In genomic region chr11:32333335-32333991, GRCh38 we compare ENCODE assay signal across 9 cellular contexts.
DNase-seq lines count a peak whose midpoint lies in the region; ATAC-seq and TF ChIP-seq lines count a peak whose summit lies in the region.
"Had no signal": no experiment of that assay in that cellular context is flagged by ENCODE, and none has a peak within 500 bp of the region (broad histone marks: within the 10 kb centered on the region; RNA-seq: fewer than 3 reads in every experiment).

No MANE protein-coding gene starts in this region.

- H3K4me1 Mint-ChIP-seq in activated naive CD4-positive, alpha-beta T cell treated with anti-CD3 and anti-CD28 coated beads, Interleukin-2, amount 50 U/mL, for 24 hours: peaks cover 8% of the 10 kb centered on the region
- H3K4me1 Mint-ChIP-seq in glutamatergic neuron (ENCODE audit: low read depth, unreplicated experiment): peaks cover 1% of the 10 kb centered on the region

- peak; percentile 51 for DNase-seq in CD1c-positive myeloid dendritic cell (ENCODE audit: extremely low spot score)
- peak; percentile 43 for DNase-seq in HuH-7.5 (ENCODE audit: low spot score)
- peak; percentile 70 for DNase-seq in glutamatergic neuron
- DNase-seq in omental fat pad (ENCODE audit: low spot score): peak; percentile 50
- no peak for DNase-seq in COR-L47 (lab: John Stamatoyannopoulos, UW)

- ATAC-seq in omental fat pad (ENCODE audit: low FRiP score) (peak; percentile 20), HG02798 (IDR thresholded peaks at IDR 0.05; ENCODE audit: poor library complexity, unreplicated experiment) (no peak), HG02763 (IDR thresholded peaks at IDR 0.05; ENCODE audit: unreplicated experiment) (no peak)
- ATAC-seq: HCT116 had no signal

- no peaks in the 10 kb centered on the region for H3K36me3 Mint-ChIP-seq in activated naive CD4-positive, alpha-beta T cell treated with anti-CD3 and anti-CD28 coated beads, Interleukin-2, amount 50 U/mL, for 24 hours
- H3K36me3 Mint-ChIP-seq in glutamatergic neuron (ENCODE audit: unreplicated experiment): no peaks in the 10 kb centered on the region

- H3K4me3 Mint-ChIP-seq in activated naive CD4-positive, alpha-beta T cell treated with anti-CD3 and anti-CD28 coated beads, Interleukin-2, amount 50 U/mL, for 24 hours: peak overlapping the region; percentile 70
- H3K4me3 Mint-ChIP-seq in glutamatergic neuron (ENCODE audit: unreplicated experiment): peak overlapping the region; percentile 81

- peaks cover 38% of the 10 kb centered on the region for H3K27me3 Mint-ChIP-seq in activated naive CD4-positive, alpha-beta T cell treated with anti-CD3 and anti-CD28 coated beads, Interleukin-2, amount 50 U/mL, for 24 hours
- peaks cover 6% of the 10 kb centered on the region for H3K27me3 Mint-ChIP-seq in glutamatergic neuron (ENCODE audit: unreplicated experiment)

- no peaks in the 10 kb centered on the region for H3K9me3 Mint-ChIP-seq in activated naive CD4-positive, alpha-beta T cell treated with anti-CD3 and anti-CD28 coated beads, Interleukin-2, amount 50 U/mL, for 24 hours
- H3K9me3 Mint-ChIP-seq in glutamatergic neuron (ENCODE audit: unreplicated experiment): peaks cover 3% of the 10 kb centered on the region

- TF ChIP-seq CTCF in glutamatergic neuron (IDR thresholded peaks at IDR 0.05; ENCODE audit: partially characterized antibody, unreplicated experiment): no peak
- TF ChIP-seq CTCF in omental fat pad (IDR thresholded peaks at IDR 0.05): no peak

- no peak overlapping the region for H3K27ac Mint-ChIP-seq in activated naive CD4-positive, alpha-beta T cell treated with anti-CD3 and anti-CD28 coated beads, Interleukin-2, amount 50 U/mL, for 24 hours
- H3K27ac Mint-ChIP-seq in glutamatergic neuron (ENCODE audit: unreplicated experiment): no peak overlapping the region
